8 cellular contexts compared by ENCODE assay signal in the genomic region with DNA sequence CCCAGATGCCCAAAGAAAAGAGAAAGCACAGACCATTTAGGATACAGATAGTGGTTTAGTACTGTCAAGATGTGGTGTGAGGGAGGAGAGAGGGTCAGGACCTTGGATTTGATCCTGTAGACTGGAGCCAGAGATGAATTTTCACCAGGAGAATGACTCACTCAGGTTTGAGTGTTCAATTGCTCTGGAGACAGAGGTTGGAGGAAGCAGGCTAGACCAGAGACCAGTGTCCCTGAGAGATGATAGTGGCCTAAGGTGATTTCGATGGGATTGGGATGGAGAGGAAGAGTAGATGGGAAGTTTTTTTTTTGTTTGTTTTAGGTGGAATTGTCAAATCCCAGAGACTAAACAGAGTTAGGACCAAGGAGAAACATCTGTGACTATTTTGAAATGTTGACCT. TPM values are rescaled to one million over a fixed set of nuclear protein-coding genes. Genes with fewer than 3 reads are reported as not detected.
DNase-seq lines count a peak whose midpoint lies in the region; ATAC-seq, FAIRE-seq and TF ChIP-seq lines count a peak whose summit lies in the region.

No MANE protein-coding gene starts in this region.

- intact Hi-C loops in heart left ventricle (cut with DNase I): loop anchor here in 5 of 10 donors (2.0 to 10.0 kb wide), 3 partner anchors 15 to 73 kb away; partner anchors contain the start of gene CEBPA (in 3 of the 5)
- intact Hi-C loops in left ventricle myocardium superior (cut with micrococcal nuclease): no loop called here
- intact Hi-C loops in upper lobe of right lung (cut with DNase I): no loop called here

- POLR2A ChIA-PET in activated CD8-positive, alpha-beta T cell treated with anti-CD3 and anti-CD28 coated beads, Interleukin-2, amount 10 ng/mL, durations not matched to agents 7 days and 5 days (lab: Charles Lee): no interaction called here

- H3K4me1 Mint-ChIP-seq in activated CD8-positive, alpha-beta T cell treated with anti-CD3 and anti-CD28 coated beads, Interleukin-2, amount 10 ng/mL, durations not matched to agents 7 days and 5 days (ENCODE audit: low read depth): peaks cover 39% of the 10 kb centered on the region

- TF ChIP-seq POLR2A in heart left ventricle (IDR thresholded peaks at IDR 0.05): no peak

- peaks cover 7% of the 10 kb centered on the region for H3K9me1 ChIP-seq in keratinocyte (ENCODE audit: control insufficient read depth, extremely low read depth, insufficient read depth, low read length)

- CTCF ChIA-PET in activated CD8-positive, alpha-beta T cell treated with anti-CD3 and anti-CD28 coated beads, Interleukin-2, amount 10 ng/mL, durations not matched to agents 7 days and 5 days (lab: Charles Lee): no interaction called here

- peaks cover 4 to 67% (median 28%) of the 10 kb centered on the region in 12 donors for H3K4me1 ChIP-seq in heart left ventricle
- H3K4me1 ChIP-seq in keratinocyte (ENCODE audit: control insufficient read depth, extremely low read depth, insufficient read depth, low read length): peaks cover 44% of the 10 kb centered on the region
- peaks cover 29% of the 10 kb centered on the region for H3K4me1 ChIP-seq in upper lobe of right lung

- WGBS in heart left ventricle, 4 donors: 70 to 85% (median 78%) methylated on average over 1 of the region's 1 CpG

- no peak overlapping the region for H2AFZ ChIP-seq in keratinocyte (ENCODE audit: control insufficient read depth, low read length)

- DNase-seq in heart left ventricle (no peak), left ventricle myocardium superior (no peak), keratinocyte (ENCODE audit: low read depth, low spot score) (no peak), upper lobe of right lung (no peak), SIG-M5 (lab: John Stamatoyannopoulos, UW) (no peak)
- no peak for DNase-seq in activated CD8-positive, alpha-beta T cell treated with anti-CD3 and anti-CD28 coated beads, Interleukin-2, amount 10 ng/mL, durations not matched to agents 7 days and 5 days

- H3K4me3 Mint-ChIP-seq in activated CD8-positive, alpha-beta T cell treated with anti-CD3 and anti-CD28 coated beads, Interleukin-2, amount 10 ng/mL, durations not matched to agents 7 days and 5 days: peak overlapping the region; percentile 82

- H3K4me2 ChIP-seq in keratinocyte (ENCODE audit: control insufficient read depth, extremely low read depth, insufficient read depth, low read depth, low read length): peak overlapping the region; percentile 88

- H3K27me3 Mint-ChIP-seq in activated CD8-positive, alpha-beta T cell treated with anti-CD3 and anti-CD28 coated beads, Interleukin-2, amount 10 ng/mL, durations not matched to agents 7 days and 5 days (ENCODE audit: low read depth): no peaks in the 10 kb centered on the region

- H3K9me3 ChIP-seq in heart left ventricle: no peaks in the 10 kb centered on the region
- H3K9me3 ChIP-seq in keratinocyte (ENCODE audit: control insufficient read depth, low read depth, low read length): no peaks in the 10 kb centered on the region
- no peaks in the 10 kb centered on the region for H3K9me3 ChIP-seq in upper lobe of right lung

- peaks cover 64% of the 10 kb centered on the region for H3K79me2 ChIP-seq in keratinocyte (ENCODE audit: control insufficient read depth, insufficient read depth, low read length)

- ATAC-seq in heart left ventricle: no peak
- ATAC-seq in left ventricle myocardium superior: no peak
- ATAC-seq in activated CD8-positive, alpha-beta T cell treated with anti-CD3 and anti-CD28 coated beads, Interleukin-2, amount 10 ng/mL, durations not matched to agents 7 days and 5 days: no peak
- ATAC-seq in upper lobe of right lung: no peak
- no peak for ATAC-seq in GM19035 (IDR thresholded peaks at IDR 0.05; ENCODE audit: unreplicated experiment)
- ATAC-seq in GM21390 (IDR thresholded peaks at IDR 0.05; ENCODE audit: unreplicated experiment): no peak

- FAIRE-seq in keratinocyte (lab: Jason Lieb, UNC): peak; percentile 20

- H3K9ac ChIP-seq in keratinocyte (ENCODE audit: control insufficient read depth, extremely low read depth, insufficient read depth, low read length): peak overlapping the region; percentile 89

- H3K9me3 Mint-ChIP-seq in activated CD8-positive, alpha-beta T cell treated with anti-CD3 and anti-CD28 coated beads, Interleukin-2, amount 10 ng/mL, durations not matched to agents 7 days and 5 days (ENCODE audit: insufficient read depth): no peaks in the 10 kb centered on the region

- peaks cover 22% of the 10 kb centered on the region for H4K20me1 ChIP-seq in keratinocyte (ENCODE audit: control insufficient read depth, extremely low read depth, insufficient read depth, low read length)

- no peak overlapping the region for H3K27ac Mint-ChIP-seq in activated CD8-positive, alpha-beta T cell treated with anti-CD3 and anti-CD28 coated beads, Interleukin-2, amount 10 ng/mL, durations not matched to agents 7 days and 5 days

- TF ChIP-seq CTCF in heart left ventricle (IDR thresholded peaks at IDR 0.05) (no peak), keratinocyte (optimal IDR thresholded peaks at IDR 0.05 in 1 of 3, IDR thresholded peaks at IDR 0.05 in 1 of 3, conservative IDR thresholded peaks at IDR 0.05 in 1 of 3; ENCODE audit: extremely low read depth in 1 of 3, insufficient read depth in 2 of 3, low read length in 3 of 3) (no peak), upper lobe of right lung (IDR thresholded peaks at IDR 0.05) (no peak)

- dilution Hi-C loops in keratinocyte (cut with MboI; ENCODE audit: extremely low pct_ligation_motif_present, low sequenced_read_pairs): no loop called here

- H3K27me3 ChIP-seq in heart left ventricle (no peaks in the 10 kb centered on the region), keratinocyte (ENCODE audit: control insufficient read depth, extremely low read depth, insufficient read depth, low read length) (no peaks in the 10 kb centered on the region), upper lobe of right lung (no peaks in the 10 kb centered on the region)

- peaks cover 27% of the 10 kb centered on the region for H3K36me3 Mint-ChIP-seq in activated CD8-positive, alpha-beta T cell treated with anti-CD3 and anti-CD28 coated beads, Interleukin-2, amount 10 ng/mL, durations not matched to agents 7 days and 5 days (ENCODE audit: low read depth)

- peaks cover 0 to 19% (median 15%) of the 10 kb centered on the region in 9 donors for H3K36me3 ChIP-seq in heart left ventricle
- peaks cover 0 to 27% of the 10 kb centered on the region in 2 experiments for H3K36me3 ChIP-seq in keratinocyte (ENCODE audit: control insufficient read depth in 2 of 2, extremely low read depth in 1 of 2, insufficient read depth in 2 of 2, low read length in 2 of 2)
- peaks cover 19% of the 10 kb centered on the region for H3K36me3 ChIP-seq in upper lobe of right lung

- H3K4me3 ChIP-seq in heart left ventricle (peak overlapping the region in 3 of 12 donors; percentile 77 to 96 (median 91)), keratinocyte (ENCODE audit: control insufficient read depth in 2 of 3, extremely low read depth in 1 of 3, insufficient read depth in 2 of 3, low read depth in 1 of 3, low read length in 3 of 3) (peak overlapping the region in 1 of 3 experiments; percentile 89), upper lobe of right lung (peak overlapping the region; percentile 74)

- H3K27ac ChIP-seq in heart left ventricle (peak overlapping the region in 11 of 12 donors; percentile 10 to 99 (median 35)), keratinocyte (ENCODE audit: control insufficient read depth, insufficient read depth, low read length) (peak overlapping the region; percentile 96), upper lobe of right lung (no peak overlapping the region)

RNA-seq across cellular contexts. Expression of gene CEBPG, which starts 2.3 kb away (rescaled TPM):
- 10 to 100 TPM; 11.8 to 18.3 (median 14.7) TPM for total RNA-seq in heart left ventricle
- polyA plus RNA-seq in heart left ventricle: 10 to 100 TPM; 12.4 to 30.7 TPM
- 17.0 TPM for total RNA-seq in left ventricle myocardium superior
- total RNA-seq in activated CD8-positive, alpha-beta T cell treated with anti-CD3 and anti-CD28 coated beads, Interleukin-2, amount 10 ng/mL, durations not matched to agents 7 days and 5 days: 10 to 100 TPM; 19.6 to 20.6 TPM
- 20.4 to 31.9 TPM (median 22.4 TPM) in 3 replicates for polyA plus RNA-seq in keratinocyte
- 41.5 TPM for polyA plus RNA-seq in keratinocyte (2011; ENCODE audit: low read depth)
- polyA plus RNA-seq in keratinocyte (2011; cell fraction: cytosol; rRNA removed): 17.4 and 26.2 TPM in 2 replicates
- polyA plus RNA-seq in keratinocyte (2011; cell fraction: nucleus; rRNA removed): 17.8 and 21.8 TPM in 2 replicates
- polyA plus RNA-seq in keratinocyte (2012; ENCODE audit: low replicate concordance): 20.3 and 41.2 TPM in 2 replicates
- polyA minus RNA-seq in keratinocyte: 6.0 to 24.1 TPM (median 14.7 TPM) in 3 replicates
- 17.3 TPM for polyA minus RNA-seq in keratinocyte (2011; cell fraction: cytosol; rRNA and poly(A)+ RNA removed)
- polyA minus RNA-seq in keratinocyte (2011; cell fraction: nucleus; rRNA and poly(A)+ RNA removed): 6.8 and 11.9 TPM in 2 replicates
- 32.3 TPM for total RNA-seq in upper lobe of right lung
